ENCODE assay signal across 8 cellular contexts in genomic region chr11:33774356-33775063, GRCh38. TPM values are rescaled to one million over a fixed set of nuclear protein-coding genes. Genes with fewer than 3 reads are reported as not detected.
DNase-seq lines count a peak whose midpoint lies in the region; ATAC-seq and TF ChIP-seq lines count a peak whose summit lies in the region.

TSS of gene FBXO3 (minus strand) at chr11:33774520. CDS start at chr11:33774497, 23 bp downstream.

- peak within 1 kb of the TSS; percentile 95 for H3K4me3 Mint-ChIP-seq in activated CD4-positive, alpha-beta memory T cell treated with anti-CD3 and anti-CD28 coated beads for 36 hours

- CTCF ChIA-PET in activated CD4-positive, alpha-beta memory T cell treated with anti-CD3 and anti-CD28 coated beads for 36 hours (lab: Charles Lee), result interaction anchor here (0.6 to 1.0 kb wide), 2 partner anchors 32 to 65 kb away, joined by 3 to 5 read pairs; no protein-coding TSS in a partner anchor

- H3K27me3 Mint-ChIP-seq in activated CD4-positive, alpha-beta memory T cell treated with anti-CD3 and anti-CD28 coated beads for 36 hours, result peaks cover 9% of the 10 kb centered on the region

- peak within 1 kb of the TSS; percentile 89 for H3K27ac Mint-ChIP-seq in activated CD4-positive, alpha-beta memory T cell treated with anti-CD3 and anti-CD28 coated beads for 36 hours

- no peaks in the 10 kb centered on the region for H3K9me3 Mint-ChIP-seq in activated CD4-positive, alpha-beta memory T cell treated with anti-CD3 and anti-CD28 coated beads for 36 hours

- no peaks in the 10 kb centered on the region for H3K27me3 ChIP-seq in dorsolateral prefrontal cortex
- no peaks in the 10 kb centered on the region for H3K27me3 ChIP-seq in liver (ENCODE audit: control insufficient read depth in 4 of 4, insufficient read depth in 4 of 4, low read length in 3 of 4)

- ATAC-seq in GM19397 (IDR thresholded peaks at IDR 0.05; ENCODE audit: unreplicated experiment) (peak; percentile 71), HG03565 (IDR thresholded peaks at IDR 0.05; ENCODE audit: unreplicated experiment) (peak; percentile 63)

- H3K4me1 Mint-ChIP-seq in activated CD4-positive, alpha-beta memory T cell treated with anti-CD3 and anti-CD28 coated beads for 36 hours (ENCODE audit: low read depth), result peaks cover 46% of the 10 kb centered on the region

- peak in 9 of 56 donors; percentile 9 to 32 (median 19) for TF ChIP-seq CTCF in dorsolateral prefrontal cortex (IDR thresholded peaks at IDR 0.05 in 54 of 56, conservative IDR thresholded peaks at IDR 0.05 in 2 of 56; ENCODE audit: low read depth in 1 of 56, partially characterized antibody in 56 of 56)
- no peak for TF ChIP-seq CTCF in liver (IDR thresholded peaks at IDR 0.05; ENCODE audit: low read depth, low read length, missing input control)

- H3K4me3 ChIP-seq in dorsolateral prefrontal cortex (peak within 1 kb of the TSS; percentile 62 to 100 (median 95)), liver (ENCODE audit: low read depth in 1 of 3, low read length in 3 of 3) (peak within 1 kb of the TSS; percentile 79 to 94 (median 88))

- DNase-seq in C1 segment of cervical spinal cord (lab: John Stamatoyannopoulos, UW) (peak; percentile 16 to 88 (median 78)), NCI-H774 (lab: John Stamatoyannopoulos, UW) (peak; percentile 72), dorsolateral prefrontal cortex (peak; percentile 65 to 89 (median 84))
- DNase-seq in activated CD4-positive, alpha-beta memory T cell treated with anti-CD3 and anti-CD28 coated beads for 36 hours, result peak; percentile 84
- DNase-seq in stimulated activated CD4-positive, alpha-beta T cell treated with anti-CD3 and anti-CD28 coated beads, Interleukin-4, amount 100 ng/mL, for 24 hours, result peak; percentile 80

- intact Hi-C loops in activated CD4-positive, alpha-beta memory T cell treated with anti-CD3 and anti-CD28 coated beads for 36 hours (cut with micrococcal nuclease), result loop anchor here (1.0 to 10.0 kb wide), 3 partner anchors 52 to 730 kb away; partner anchors contain the start of gene C11orf91
- intact Hi-C loops in dorsolateral prefrontal cortex (cut with DNase I), result loop anchor here (5.0 to 10.0 kb wide), 2 partner anchors 37 to 610 kb away; partner anchors contain the start of genes CD59 (in 1 of the 2) and CSTF3 (in 1 of the 2)

- no peaks in the 10 kb centered on the region for H3K9me3 ChIP-seq in liver (ENCODE audit: control insufficient read depth in 4 of 4, low read length in 3 of 4)

- H3K36me3 Mint-ChIP-seq in activated CD4-positive, alpha-beta memory T cell treated with anti-CD3 and anti-CD28 coated beads for 36 hours, result peaks cover 6% of the 10 kb centered on the region

- no peak for TF ChIP-seq RAD21 in liver (IDR thresholded peaks at IDR 0.05)

- 1% methylated on average over 49 of the region's 49 CpGs for WGBS in liver

- H3K27ac ChIP-seq in dorsolateral prefrontal cortex, result peak within 1 kb of the TSS; percentile 4 to 96 (median 82)
- peak within 1 kb of the TSS; percentile 67 to 81 for H3K27ac ChIP-seq in liver (ENCODE audit: low read depth in 1 of 2, low read length in 2 of 2)

- H3K4me1 ChIP-seq in liver (ENCODE audit: control insufficient read depth in 4 of 4, insufficient read depth in 4 of 4, low read length in 3 of 4), result peaks cover 8 to 44% (median 32%) of the 10 kb centered on the region in 4 donors

- POLR2A ChIA-PET in activated CD4-positive, alpha-beta memory T cell treated with anti-CD3 and anti-CD28 coated beads for 36 hours (lab: Charles Lee), result no interaction called here

- peak within 1 kb of the TSS; percentile 67 to 79 for H3K9ac ChIP-seq in liver (ENCODE audit: low read depth in 1 of 2, low read length in 2 of 2)

- H3K36me3 ChIP-seq in liver (ENCODE audit: control insufficient read depth in 4 of 4, insufficient read depth in 3 of 4, low read depth in 1 of 4, low read length in 3 of 4), result peaks cover 0 to 2% (median 0%) of the 10 kb centered on the region in 4 donors

TF ChIP-seq in liver, 16 proteins besides CTCF, POLR2A, EP300 and RAD21:
- TF ChIP-seq YY1 (IDR thresholded peaks at IDR 0.05) (peak; percentile 96), HNF4G (IDR thresholded peaks at IDR 0.05) (no peak), SP1 (IDR thresholded peaks at IDR 0.05) (peak; percentile 20)

RNA-seq across cellular contexts. Expression of gene FBXO3, which starts in this region (rescaled TPM):
- total RNA-seq in activated CD4-positive, alpha-beta memory T cell treated with anti-CD3 and anti-CD28 coated beads for 36 hours, result 10 to 100 TPM; 16.5 to 17.7 TPM
- total RNA-seq in dorsolateral prefrontal cortex (10 to 100 TPM; 26.6 to 67.9 (median 53.5) TPM), liver (10 to 100 TPM; 20.7 to 36.4 TPM)
- 10 to 100 TPM; 12.2 to 17.0 TPM for polyA plus RNA-seq in liver

Comparison
In these comparisons a context has a peak if more than half of its experiments do, and no peak if none do; other contexts are left out.
1. Peak in every context shown above with its lines: DNase-seq, ATAC-seq, H3K4me3 ChIP-seq and H3K27ac ChIP-seq.